Comparison of ENCODE assay signal across 26 cellular contexts in the genomic region with DNA sequence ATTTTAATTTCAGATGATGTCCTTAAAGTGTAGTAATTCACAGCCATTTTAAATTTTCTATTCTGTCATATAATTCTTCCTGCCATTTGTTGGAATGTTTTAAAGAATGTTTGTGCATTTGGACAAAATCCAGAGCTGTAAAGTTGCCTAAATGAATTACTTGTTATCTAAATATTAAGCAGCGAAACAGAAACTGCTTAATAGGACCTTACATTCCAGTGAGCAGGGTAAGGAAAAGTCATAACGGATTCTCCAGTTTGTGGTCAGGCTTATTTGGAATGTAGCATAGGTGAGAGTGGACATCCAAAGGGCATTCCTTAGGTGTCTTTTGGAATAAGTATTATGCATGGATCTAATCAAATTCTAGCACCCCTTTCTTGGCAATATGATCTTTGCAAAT.
"Had no signal": no experiment of that assay in that cellular context is flagged by ENCODE, and none has a peak within 500 bp of the region (broad histone marks: within the 10 kb centered on the region; RNA-seq: fewer than 3 reads in every experiment).

No MANE protein-coding gene starts in this region.

- H3K36me3 ChIP-seq: MG63 had no signal

- H3K27me3 ChIP-seq: MG63 had no signal

- DNase-seq: activated CD4-positive, alpha-beta T cell treated with anti-CD3 and anti-CD28 coated beads for 36 hours; activated CD4-positive, alpha-beta T cell treated with anti-CD3 and anti-CD28 coated beads, Interleukin-2, amount 10 ng/mL, durations not matched to agents 7 days and 5 days; activated CD4-positive, alpha-beta T cell treated with anti-CD3 and anti-CD28 coated beads, Interleukin-2, amount 50 U/mL, for 48 hours; activated CD8-positive, alpha-beta T cell treated with anti-CD3 and anti-CD28 coated beads, Interleukin-2, amount 10 ng/mL, durations not matched to agents 7 days and 5 days; activated gamma-delta T cell; activated naive CD4-positive, alpha-beta T cell treated with Interleukin-2 at 50 U/mL for 16 hours; activated naive CD8-positive, alpha-beta T cell treated with anti-CD3 and anti-CD28 coated beads, Interleukin-2, amount 10 ng/mL, durations not matched to agents 7 days and 5 days; activated T-cell treated with anti-CD3 and anti-CD28 coated beads, Interleukin-2, amount 50 U/mL, for 24 hours; caudate nucleus; IMR-90; MG63; NCI-H1048; NCI-H1105 treated with DMSO at 0.1 percent for 48 hours; NCI-H1436; NCI-H1694; NCI-H1930; NCI-H2081 treated with DMSO at 0.1 percent for 48 hours; NCI-H345; NCI-H524 treated with DMSO at 0.1 percent for 48 hours; PC-9; SIG-M5 had no signal

- H3K9me3 ChIP-seq: MG63 had no signal

- H3K4me3 ChIP-seq: K562, MG63, PC-9 had no signal

- H3K27ac ChIP-seq: PC-9, RWPE1 had no signal

- ATAC-seq: activated CD4-positive, alpha-beta T cell treated with anti-CD3 and anti-CD28 coated beads for 36 hours; activated CD4-positive, CD25-positive, alpha-beta regulatory T cell treated with anti-CD3 and anti-CD28 coated beads, Interleukin-2, amount 50 U/mL, for 24 hours; activated CD8-positive, alpha-beta T cell treated with anti-CD3 and anti-CD28 coated beads, Interleukin-2, amount 10 ng/mL, durations not matched to agents 7 days and 5 days; K562; Right ventricle myocardium inferior; WTC11 had no signal
